In the genomic region with DNA sequence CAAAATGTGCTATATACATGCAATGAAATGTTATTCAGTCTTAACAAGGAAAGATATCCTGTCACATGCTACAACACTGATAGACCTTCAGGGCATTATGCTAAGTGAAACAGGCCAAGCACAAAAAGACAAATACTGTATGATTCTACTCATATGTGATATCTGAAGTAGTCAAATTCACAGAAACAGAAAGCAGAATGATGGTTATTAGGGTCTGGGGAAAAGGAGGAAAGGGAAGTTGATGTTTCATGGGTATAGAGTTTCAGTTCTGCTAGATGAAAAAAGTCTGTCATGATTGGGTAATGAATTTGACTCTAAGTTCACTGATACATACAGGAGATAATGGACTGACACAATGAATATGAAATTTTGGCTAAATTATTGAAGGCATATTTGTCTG, we compare ENCODE assay signal across 9 cellular contexts. TPM values are rescaled to one million over a fixed set of nuclear protein-coding genes. Genes with fewer than 3 reads are reported as not detected.
DNase-seq lines count a peak whose midpoint lies in the region; ATAC-seq, FAIRE-seq and TF ChIP-seq lines count a peak whose summit lies in the region.
"Had no signal": no experiment of that assay in that cellular context is flagged by ENCODE, and none has a peak within 500 bp of the region (broad histone marks: within the 10 kb centered on the region; RNA-seq: fewer than 3 reads in every experiment).

No MANE protein-coding gene starts in this region.

- H3K9me2 ChIP-seq in OCI-LY1 (ENCODE audit: low read depth, low read length): no peaks in the 10 kb centered on the region

- H3K27me3 ChIP-seq in OCI-LY1 (ENCODE audit: insufficient read depth, low read length): no peaks in the 10 kb centered on the region

- no peaks in the 10 kb centered on the region for H3K27me3 Mint-ChIP-seq in activated naive CD4-positive, alpha-beta T cell treated with anti-CD3 and anti-CD28 coated beads for 36 hours (ENCODE audit: low read depth)
- no peaks in the 10 kb centered on the region for H3K27me3 Mint-ChIP-seq in stimulated activated naive CD8-positive, alpha-beta T cell treated with anti-CD3 and anti-CD28 coated beads, Interleukin-15, Interleukin-2, amounts not matched to agents 100 ng/mL and 50 ng/mL, for 24 hours
- H3K27me3 Mint-ChIP-seq in type B pancreatic cell: no peaks in the 10 kb centered on the region

- intact Hi-C loops in activated naive CD4-positive, alpha-beta T cell treated with anti-CD3 and anti-CD28 coated beads for 36 hours (cut with micrococcal nuclease): loop anchor here (1.0 kb wide), 1 partner anchor 10 kb away; no protein-coding TSS in a partner anchor

- H3K4me1 ChIP-seq in OCI-LY1 (ENCODE audit: insufficient read depth, low read length, severe bottlenecking): peaks cover 19% of the 10 kb centered on the region

- H3K4me2 ChIP-seq in OCI-LY1 (ENCODE audit: low read length): peak overlapping the region; percentile 35

- H3K9ac ChIP-seq in OCI-LY1 (ENCODE audit: low read length): no peak overlapping the region

- H3K9me3 ChIP-seq in OCI-LY1 (ENCODE audit: low read length): no peaks in the 10 kb centered on the region

- peaks cover 2% of the 10 kb centered on the region for H3K36me3 Mint-ChIP-seq in activated naive CD4-positive, alpha-beta T cell treated with anti-CD3 and anti-CD28 coated beads for 36 hours (ENCODE audit: low read depth)
- H3K36me3 Mint-ChIP-seq in stimulated activated naive CD8-positive, alpha-beta T cell treated with anti-CD3 and anti-CD28 coated beads, Interleukin-15, Interleukin-2, amounts not matched to agents 100 ng/mL and 50 ng/mL, for 24 hours (ENCODE audit: low read depth): no peaks in the 10 kb centered on the region
- peaks cover 4% of the 10 kb centered on the region for H3K36me3 Mint-ChIP-seq in type B pancreatic cell

- peak overlapping the region; percentile 0 for H3K27ac Mint-ChIP-seq in activated naive CD4-positive, alpha-beta T cell treated with anti-CD3 and anti-CD28 coated beads for 36 hours
- peak overlapping the region; percentile 31 for H3K27ac Mint-ChIP-seq in stimulated activated naive CD8-positive, alpha-beta T cell treated with anti-CD3 and anti-CD28 coated beads, Interleukin-15, Interleukin-2, amounts not matched to agents 100 ng/mL and 50 ng/mL, for 24 hours
- no peak overlapping the region for H3K27ac Mint-ChIP-seq in type B pancreatic cell

- CTCF ChIA-PET in activated naive CD4-positive, alpha-beta T cell treated with anti-CD3 and anti-CD28 coated beads for 36 hours (lab: Charles Lee): no interaction called here

- no peak for TF ChIP-seq POLR2A in H54 (IDR thresholded peaks at IDR 0.05; ENCODE audit: low read depth, low read length)

- H3K9me3 Mint-ChIP-seq in activated naive CD4-positive, alpha-beta T cell treated with anti-CD3 and anti-CD28 coated beads for 36 hours: no peaks in the 10 kb centered on the region
- H3K9me3 Mint-ChIP-seq in stimulated activated naive CD8-positive, alpha-beta T cell treated with anti-CD3 and anti-CD28 coated beads, Interleukin-15, Interleukin-2, amounts not matched to agents 100 ng/mL and 50 ng/mL, for 24 hours: no peaks in the 10 kb centered on the region
- no peaks in the 10 kb centered on the region for H3K9me3 Mint-ChIP-seq in type B pancreatic cell

- H3K4me3 ChIP-seq in OCI-LY1 (ENCODE audit: low read depth, low read length, poor library complexity, severe bottlenecking): peak overlapping the region; percentile 3

- peak; percentile 98 for ATAC-seq in HG02943 (IDR thresholded peaks at IDR 0.05; ENCODE audit: low read depth, unreplicated experiment)
- ATAC-seq: HepG2 had no signal

- TF ChIP-seq CTCF in OCI-LY1 (IDR thresholded peaks at IDR 0.05; ENCODE audit: low read length) (no peak), type B pancreatic cell (conservative IDR thresholded peaks at IDR 0.05) (no peak)

- peaks cover 17% of the 10 kb centered on the region for H3K79me2 ChIP-seq in OCI-LY1 (ENCODE audit: insufficient read depth, low read length)

- no peaks in the 10 kb centered on the region for H4K20me1 ChIP-seq in OCI-LY1 (ENCODE audit: insufficient read depth, low read length)

- DNase-seq in activated naive CD4-positive, alpha-beta T cell treated with anti-CD3 and anti-CD28 coated beads for 36 hours: no peak
- DNase-seq in activated naive CD4-positive, alpha-beta T cell treated with anti-CD3 and anti-CD28 coated beads, Interleukin-2, amount 50 U/mL, for 16 hours: no peak
- DNase-seq in H54 (ENCODE audit: insufficient read length, low spot score): no peak
- no peak for DNase-seq in ureter (ENCODE audit: low spot score)
- no peak for DNase-seq in type B pancreatic cell (ENCODE audit: extremely low spot score, unreplicated experiment)

- H3F3A ChIP-seq in OCI-LY1 (ENCODE audit: insufficient read depth, low read length): no peaks in the 10 kb centered on the region

- no peak for FAIRE-seq in H54 (lab: Jason Lieb, UNC)
- FAIRE-seq: HepG2 had no signal

- H3K36me3 ChIP-seq in OCI-LY1 (ENCODE audit: insufficient read depth, low read length): peaks cover 10% of the 10 kb centered on the region; the same call in 1 of the 2 replicates

- peak overlapping the region; percentile 81 for H3K27ac ChIP-seq in OCI-LY1 (ENCODE audit: low read depth, low read length, poor library complexity, severe bottlenecking)

- H2AFZ ChIP-seq in OCI-LY1 (ENCODE audit: low read length): no peak overlapping the region

- H3K4me3 Mint-ChIP-seq in activated naive CD4-positive, alpha-beta T cell treated with anti-CD3 and anti-CD28 coated beads for 36 hours: no peak overlapping the region
- no peak overlapping the region for H3K4me3 Mint-ChIP-seq in stimulated activated naive CD8-positive, alpha-beta T cell treated with anti-CD3 and anti-CD28 coated beads, Interleukin-15, Interleukin-2, amounts not matched to agents 100 ng/mL and 50 ng/mL, for 24 hours
- H3K4me3 Mint-ChIP-seq in type B pancreatic cell: no peak overlapping the region

- peaks cover 33% of the 10 kb centered on the region for H3K4me1 Mint-ChIP-seq in activated naive CD4-positive, alpha-beta T cell treated with anti-CD3 and anti-CD28 coated beads for 36 hours (ENCODE audit: low read depth)
- H3K4me1 Mint-ChIP-seq in stimulated activated naive CD8-positive, alpha-beta T cell treated with anti-CD3 and anti-CD28 coated beads, Interleukin-15, Interleukin-2, amounts not matched to agents 100 ng/mL and 50 ng/mL, for 24 hours (ENCODE audit: low read depth): peaks cover 31% of the 10 kb centered on the region
- no peaks in the 10 kb centered on the region for H3K4me1 Mint-ChIP-seq in type B pancreatic cell (ENCODE audit: unreplicated experiment)

RNA-seq across cellular contexts. Expression of a gene that starts 11.2 kb away (rescaled TPM):
- total RNA-seq in activated naive CD4-positive, alpha-beta T cell treated with anti-CD3 and anti-CD28 coated beads for 36 hours: 10 to 100 TPM; 14.5 to 16.4 TPM
- 28.5 TPM for total RNA-seq in ureter
- total RNA-seq in type B pancreatic cell (ENCODE audit: low replicate concordance): 25.1 and 26.6 TPM in 2 replicates
